10 cellular contexts compared by ENCODE assay signal in genomic region chr20:10848810-10849370, GRCh38.
A peak's percentile ranks its signal among the peaks of the same experiment; 100 is the strongest.
DNase-seq lines count a peak whose midpoint lies in the region; ATAC-seq, FAIRE-seq and TF ChIP-seq lines count a peak whose summit lies in the region.
"Had no signal": no experiment of that assay in that cellular context is flagged by ENCODE, and none has a peak within 500 bp of the region (broad histone marks: within the 10 kb centered on the region; RNA-seq: fewer than 3 reads in every experiment).

No MANE protein-coding gene starts in this region.

- DNase-seq in BJ (ENCODE audit: low read depth) (peak; percentile 58), HT1080 (ENCODE audit: low read depth) (peak; percentile 90), choroid plexus epithelial cell (ENCODE audit: low read depth) (peak; percentile 93), mucosa of descending colon (peak in 2 of 3 donors; percentile 40 to 72), coronary artery (ENCODE audit: low spot score) (no peak), GM12891 (ENCODE audit: insufficient read length, low spot score) (no peak)
- no peak for DNase-seq in activated naive CD4-positive, alpha-beta T cell treated with anti-CD3 and anti-CD28 coated beads, Interleukin-2, amount 10 ng/mL, durations not matched to agents 7 days and 5 days
- DNase-seq: activated CD8-positive, alpha-beta memory T cell treated with anti-CD3 and anti-CD28 coated beads, Interleukin-2, amount 50 U/mL, for 4 hours had no signal

- no peak overlapping the region for H3K4me3 ChIP-seq in BJ (ENCODE audit: low read depth, low read length)
- H3K4me3 ChIP-seq in choroid plexus epithelial cell (ENCODE audit: low read depth, low read length) = no peak overlapping the region
- H3K4me3 ChIP-seq in mucosa of descending colon = no peak overlapping the region
- H3K4me3 ChIP-seq in coronary artery = no peak overlapping the region

- H3K9me3 Mint-ChIP-seq in activated naive CD4-positive, alpha-beta T cell treated with anti-CD3 and anti-CD28 coated beads, Interleukin-2, amount 10 ng/mL, durations not matched to agents 7 days and 5 days = peaks cover 5% of the 10 kb centered on the region

- H3K36me3 ChIP-seq in BJ (ENCODE audit: control insufficient read depth, insufficient read depth, low read length) (no peaks in the 10 kb centered on the region), mucosa of descending colon (ENCODE audit: low read depth) (no peaks in the 10 kb centered on the region)

- intact Hi-C loops in mucosa of descending colon (cut with DNase I, micrococcal nuclease) = no loop called here

- H3K27me3 Mint-ChIP-seq in activated naive CD4-positive, alpha-beta T cell treated with anti-CD3 and anti-CD28 coated beads, Interleukin-2, amount 10 ng/mL, durations not matched to agents 7 days and 5 days = no peaks in the 10 kb centered on the region

- H3K27me3 ChIP-seq in BJ (ENCODE audit: control insufficient read depth, insufficient read depth, low read length) = no peaks in the 10 kb centered on the region; the same call in 1 of the 2 replicates

- no peak for FAIRE-seq in GM12891 (lab: Jason Lieb, UNC)

- CTCF ChIA-PET in BJ (lab: Yijun Ruan, JAX) = no interaction called here
- CTCF ChIA-PET in activated naive CD4-positive, alpha-beta T cell treated with anti-CD3 and anti-CD28 coated beads, Interleukin-2, amount 10 ng/mL, durations not matched to agents 7 days and 5 days (lab: Charles Lee) = no interaction called here

- TF ChIP-seq POLR2A in GM12891 (IDR thresholded peaks at IDR 0.05; ENCODE audit: low read depth, low read length) = no peak

- peak overlapping the region in 1 of 2 donors; percentile 63 for H3K27ac ChIP-seq in coronary artery
- H3K27ac ChIP-seq: KMS-11 had no signal

- no peaks in the 10 kb centered on the region for H3K9me3 ChIP-seq in mucosa of descending colon

- POLR2A ChIA-PET in BJ (lab: Charles Lee) = no interaction called here

- no peaks in the 10 kb centered on the region for H3K36me3 Mint-ChIP-seq in activated naive CD4-positive, alpha-beta T cell treated with anti-CD3 and anti-CD28 coated beads, Interleukin-2, amount 10 ng/mL, durations not matched to agents 7 days and 5 days

- TF ChIP-seq CTCF in BJ (IDR thresholded peaks at IDR 0.05; ENCODE audit: insufficient read depth, low read depth, low read length) = no peak
- no peak for TF ChIP-seq CTCF in choroid plexus epithelial cell (conservative IDR thresholded peaks at IDR 0.05; ENCODE audit: low read depth, low read length)
- no peak for TF ChIP-seq CTCF in mucosa of descending colon (IDR thresholded peaks at IDR 0.05)
- no peak for TF ChIP-seq CTCF in coronary artery (IDR thresholded peaks at IDR 0.05)

- H3K4me3 Mint-ChIP-seq in activated naive CD4-positive, alpha-beta T cell treated with anti-CD3 and anti-CD28 coated beads, Interleukin-2, amount 10 ng/mL, durations not matched to agents 7 days and 5 days = no peak overlapping the region

- H3K4me1 ChIP-seq in mucosa of descending colon (ENCODE audit: low read depth) = peaks cover 14% of the 10 kb centered on the region

- no peak overlapping the region for H3K27ac Mint-ChIP-seq in activated naive CD4-positive, alpha-beta T cell treated with anti-CD3 and anti-CD28 coated beads, Interleukin-2, amount 10 ng/mL, durations not matched to agents 7 days and 5 days

- peak; percentile 95 for ATAC-seq in mucosa of descending colon
- no peak for ATAC-seq in HG02571 (IDR thresholded peaks at IDR 0.05; ENCODE audit: unreplicated experiment)

- no peaks in the 10 kb centered on the region for H3K4me1 Mint-ChIP-seq in activated naive CD4-positive, alpha-beta T cell treated with anti-CD3 and anti-CD28 coated beads, Interleukin-2, amount 10 ng/mL, durations not matched to agents 7 days and 5 days

TF ChIP-seq in GM12891, 5 proteins besides CTCF, POLR2A, EP300 and RAD21:
- TF ChIP-seq POLR2AphosphoS5 (IDR thresholded peaks at IDR 0.05; ENCODE audit: low read depth, low read length) (no peak), PAX5 (IDR thresholded peaks at IDR 0.05; ENCODE audit: insufficient read depth, low read length, severe bottlenecking) (no peak), POU2F2 (IDR thresholded peaks at IDR 0.05; ENCODE audit: low read depth, low read length) (no peak), TAF1 (IDR thresholded peaks at IDR 0.05; ENCODE audit: low read depth, low read length) (no peak), SPI1 (IDR thresholded peaks at IDR 0.05; ENCODE audit: low read depth, low read length) (no peak)
TF ChIP-seq in GM12891: peak in this region for 0.

Comparison
In these comparisons a context has a peak if more than half of its experiments do, and no peak if none do; other contexts are left out.
1. DNase-seq: peak in BJ (single experiment), HT1080 (single experiment), choroid plexus epithelial cell (single experiment) and mucosa of descending colon (2 of 3); none in activated naive CD4-positive, alpha-beta T cell treated with anti-CD3 and anti-CD28 coated beads, Interleukin-2, amount 10 ng/mL, durations not matched to agents 7 days and 5 days (single experiment), coronary artery (single experiment) and GM12891 (single experiment).